Comparison of ENCODE assay signal across 32 cellular contexts in genomic region chrX:74853255-74853654, GRCh38.
"Had no signal": no experiment of that assay in that cellular context is flagged by ENCODE, and none has a peak within 500 bp of the region (broad histone marks: within the 10 kb centered on the region; RNA-seq: fewer than 3 reads in every experiment).

No MANE protein-coding gene starts in this region.

- DNase-seq: activated CD4-positive, alpha-beta memory T cell treated with anti-CD3 and anti-CD28 coated beads, Interleukin-2, amount 10 ng/mL, durations not matched to agents 7 days and 5 days; activated CD4-positive, alpha-beta T cell treated with anti-CD3 and anti-CD28 coated beads for 36 hours; activated CD4-positive, alpha-beta T cell treated with anti-CD3 and anti-CD28 coated beads, Interleukin-2, amount 10 ng/mL, durations not matched to agents 24 days and 14 days; activated CD4-positive, alpha-beta T cell treated with anti-CD3 and anti-CD28 coated beads, Interleukin-2, amount 50 U/mL, for 4 hours; activated CD4-positive, CD25-positive, alpha-beta regulatory T cell; activated CD4-positive, CD25-positive, alpha-beta regulatory T cell treated with anti-CD3 and anti-CD28 coated beads, Interleukin-2, amount 50 U/mL, for 72 hours; activated CD8-positive, alpha-beta memory T cell treated with anti-CD3 and anti-CD28 coated beads, Interleukin-2, amount 50 U/mL, for 48 hours; activated gamma-delta T cell; activated naive CD4-positive, alpha-beta T cell; activated naive CD4-positive, alpha-beta T cell treated with anti-CD3 and anti-CD28 coated beads, Interleukin-2, amount 10 ng/mL, durations not matched to agents 7 days and 5 days; activated naive CD8-positive, alpha-beta T cell treated with anti-CD3 and anti-CD28 coated beads, Interleukin-2, amount 10 ng/mL, durations not matched to agents 7 days and 5 days; activated T-cell treated with anti-CD3 and anti-CD28 coated beads for 4 hours; activated T-cell treated with anti-CD3 and anti-CD28 coated beads, Interleukin-2, amount 50 U/mL, for 24 hours; activated T-cell treated with anti-CD3 and anti-CD28 coated beads, Interleukin-2, amount 50 U/mL, for 72 hours; anterior cingulate cortex; brain microvascular endothelial cell; dorsolateral prefrontal cortex; effector memory CD4-positive, alpha-beta T cell; endodermal cell; foreskin fibroblast; head of caudate nucleus; T-helper 17 cell; T1000; WERI-Rb-1 had no signal

- FAIRE-seq: bronchial epithelial cell, frontal cortex had no signal

- H3K27me3 ChIP-seq: brain microvascular endothelial cell had no signal

- H3K36me3 Mint-ChIP-seq: activated naive CD4-positive, alpha-beta T cell treated with anti-CD3 and anti-CD28 coated beads, Interleukin-2, amount 10 ng/mL, durations not matched to agents 7 days and 5 days; activated naive CD8-positive, alpha-beta T cell treated with anti-CD3 and anti-CD28 coated beads, Interleukin-2, amount 10 ng/mL, durations not matched to agents 7 days and 5 days had no signal

- H3K27ac ChIP-seq: brain microvascular endothelial cell, coronary artery, dorsolateral prefrontal cortex, WERI-Rb-1 had no signal

- H3K4me1 Mint-ChIP-seq: activated CD4-positive, alpha-beta memory T cell treated with anti-CD3 and anti-CD28 coated beads, Interleukin-2, amount 10 ng/mL, durations not matched to agents 7 days and 5 days; activated CD4-positive, alpha-beta T cell treated with anti-CD3 and anti-CD28 coated beads for 36 hours; activated CD4-positive, alpha-beta T cell treated with anti-CD3 and anti-CD28 coated beads, Interleukin-2, amount 10 ng/mL, durations not matched to agents 24 days and 14 days; activated naive CD4-positive, alpha-beta T cell treated with anti-CD3 and anti-CD28 coated beads, Interleukin-2, amount 10 ng/mL, durations not matched to agents 7 days and 5 days; activated naive CD8-positive, alpha-beta T cell treated with anti-CD3 and anti-CD28 coated beads, Interleukin-2, amount 10 ng/mL, durations not matched to agents 7 days and 5 days; central memory CD8-positive, alpha-beta T cell; endodermal cell; T-helper 17 cell had no signal

- H3K4me3 Mint-ChIP-seq: activated CD4-positive, alpha-beta memory T cell treated with anti-CD3 and anti-CD28 coated beads, Interleukin-2, amount 10 ng/mL, durations not matched to agents 7 days and 5 days; activated CD4-positive, alpha-beta T cell treated with anti-CD3 and anti-CD28 coated beads for 36 hours; activated CD4-positive, alpha-beta T cell treated with anti-CD3 and anti-CD28 coated beads, Interleukin-2, amount 10 ng/mL, durations not matched to agents 24 days and 14 days; activated naive CD4-positive, alpha-beta T cell treated with anti-CD3 and anti-CD28 coated beads, Interleukin-2, amount 10 ng/mL, durations not matched to agents 7 days and 5 days; activated naive CD8-positive, alpha-beta T cell treated with anti-CD3 and anti-CD28 coated beads, Interleukin-2, amount 10 ng/mL, durations not matched to agents 7 days and 5 days; activated T-cell treated with anti-CD3 and anti-CD28 coated beads, Interleukin-2, amount 50 U/mL, for 24 hours; activated T-cell treated with anti-CD3 and anti-CD28 coated beads, Interleukin-2, amount 50 U/mL, for 72 hours; central memory CD8-positive, alpha-beta T cell; dendritic cell treated with granulocyte-macrophage colony-stimulating factor and Interleukin-4, amounts not matched to agents 40 ng/mL and 50 ng/mL, for 4 days; endodermal cell; T-helper 17 cell; T-helper 2 cell treated with Interferon-gamma antibody and Interleukin-4, amounts not matched to agents 5 μg/mL and 100 μg/mL, for 36 hours had no signal

- ATAC-seq: activated CD4-positive, alpha-beta T cell treated with anti-CD3 and anti-CD28 coated beads for 36 hours; activated naive CD4-positive, alpha-beta T cell treated with anti-CD3 and anti-CD28 coated beads, Interleukin-2, amount 50 U/mL, for 72 hours; activated T-cell treated with anti-CD3 and anti-CD28 coated beads, Interleukin-2, amount 50 U/mL, for 72 hours; esophagus mucosa; T-helper 17 cell had no signal

- H3K27ac Mint-ChIP-seq: activated CD4-positive, alpha-beta memory T cell treated with anti-CD3 and anti-CD28 coated beads, Interleukin-2, amount 10 ng/mL, durations not matched to agents 7 days and 5 days; activated CD4-positive, alpha-beta T cell treated with anti-CD3 and anti-CD28 coated beads for 36 hours; activated CD4-positive, alpha-beta T cell treated with anti-CD3 and anti-CD28 coated beads, Interleukin-2, amount 10 ng/mL, durations not matched to agents 24 days and 14 days; activated naive CD4-positive, alpha-beta T cell treated with anti-CD3 and anti-CD28 coated beads, Interleukin-2, amount 10 ng/mL, durations not matched to agents 7 days and 5 days; activated naive CD4-positive, alpha-beta T cell treated with anti-CD3 and anti-CD28 coated beads, Interleukin-2, amount 50 U/mL, for 72 hours; activated naive CD8-positive, alpha-beta T cell treated with anti-CD3 and anti-CD28 coated beads, Interleukin-2, amount 10 ng/mL, durations not matched to agents 7 days and 5 days; activated T-cell treated with anti-CD3 and anti-CD28 coated beads, Interleukin-2, amount 50 U/mL, for 24 hours; activated T-cell treated with anti-CD3 and anti-CD28 coated beads, Interleukin-2, amount 50 U/mL, for 72 hours; dendritic cell treated with granulocyte-macrophage colony-stimulating factor and Interleukin-4, amounts not matched to agents 40 ng/mL and 50 ng/mL, for 4 days; endodermal cell; T-helper 17 cell; T-helper 2 cell treated with Interferon-gamma antibody and Interleukin-4, amounts not matched to agents 5 μg/mL and 100 μg/mL, for 36 hours had no signal

- H3K27me3 Mint-ChIP-seq: activated CD4-positive, alpha-beta memory T cell treated with anti-CD3 and anti-CD28 coated beads, Interleukin-2, amount 10 ng/mL, durations not matched to agents 7 days and 5 days; activated CD4-positive, alpha-beta T cell treated with anti-CD3 and anti-CD28 coated beads for 36 hours; activated CD4-positive, alpha-beta T cell treated with anti-CD3 and anti-CD28 coated beads, Interleukin-2, amount 10 ng/mL, durations not matched to agents 24 days and 14 days; activated naive CD4-positive, alpha-beta T cell treated with anti-CD3 and anti-CD28 coated beads, Interleukin-2, amount 10 ng/mL, durations not matched to agents 7 days and 5 days; activated naive CD8-positive, alpha-beta T cell treated with anti-CD3 and anti-CD28 coated beads, Interleukin-2, amount 10 ng/mL, durations not matched to agents 7 days and 5 days; central memory CD8-positive, alpha-beta T cell; dendritic cell treated with granulocyte-macrophage colony-stimulating factor and Interleukin-4, amounts not matched to agents 40 ng/mL and 50 ng/mL, for 4 days; T-helper 17 cell had no signal
